In genomic region chr1:245797592-245798366, GRCh38 we compare ENCODE assay signal across 11 cellular contexts.
DNase-seq lines count a peak whose midpoint lies in the region; ATAC-seq and TF ChIP-seq lines count a peak whose summit lies in the region.
"Had no signal": no experiment of that assay in that cellular context is flagged by ENCODE, and none has a peak within 500 bp of the region (broad histone marks: within the 10 kb centered on the region; RNA-seq: fewer than 3 reads in every experiment).

No MANE protein-coding gene starts in this region.

- H3K9me3 ChIP-seq in cardiac muscle cell (ENCODE audit: low read depth) (no peaks in the 10 kb centered on the region), testis (no peaks in the 10 kb centered on the region), Peyer's patch (no peaks in the 10 kb centered on the region)

- peaks cover 4% of the 10 kb centered on the region for H3K27me3 Mint-ChIP-seq in endothelial cell (ENCODE audit: unreplicated experiment)
- H3K27me3 Mint-ChIP-seq: CD8-positive, alpha-beta memory T cell had no signal

- H3K27me3 ChIP-seq in cardiac muscle cell: no peaks in the 10 kb centered on the region
- no peaks in the 10 kb centered on the region for H3K27me3 ChIP-seq in testis
- no peaks in the 10 kb centered on the region for H3K27me3 ChIP-seq in Peyer's patch

- no peak overlapping the region for H3K4me3 ChIP-seq in cardiac muscle cell
- H3K4me3 ChIP-seq in testis: no peak overlapping the region
- no peak overlapping the region for H3K4me3 ChIP-seq in Peyer's patch
- H3K4me3 ChIP-seq: SK-N-MC had no signal

- no peak overlapping the region for H3K27ac Mint-ChIP-seq in endothelial cell (ENCODE audit: unreplicated experiment)

- intact Hi-C loops in cardiac septum (cut with DNase I) (no loop called here), testis (cut with DNase I; ENCODE audit: low total_unique reads) (no loop called here)

- TF ChIP-seq CTCF in cardiac muscle cell (IDR thresholded peaks at IDR 0.05; ENCODE audit: low read depth, low read length): peak; percentile 36
- TF ChIP-seq CTCF in endothelial cell (IDR thresholded peaks at IDR 0.05; ENCODE audit: unreplicated experiment): peak; percentile 66
- peak in 2 of 3 experiments; percentile 11 to 48 for TF ChIP-seq CTCF in testis (IDR thresholded peaks at IDR 0.05)
- peak in 1 of 6 experiments; percentile 25 for TF ChIP-seq CTCF in Peyer's patch (IDR thresholded peaks at IDR 0.05)

- no peak overlapping the region for H3K4me3 Mint-ChIP-seq in endothelial cell (ENCODE audit: unreplicated experiment)
- H3K4me3 Mint-ChIP-seq: CD8-positive, alpha-beta memory T cell had no signal

- peak overlapping the region; percentile 61 for H3K27ac ChIP-seq in cardiac muscle cell
- no peak overlapping the region for H3K27ac ChIP-seq in testis
- no peak overlapping the region for H3K27ac ChIP-seq in Peyer's patch
- H3K27ac ChIP-seq: SK-N-MC had no signal

- no peaks in the 10 kb centered on the region for H3K36me3 Mint-ChIP-seq in endothelial cell (ENCODE audit: low read depth, unreplicated experiment)

- DNase-seq in cardiac muscle cell (ENCODE audit: low read depth in 1 of 2, low spot score in 1 of 2) (peak; percentile 22 to 31), cardiac septum (ENCODE audit: low spot score) (no peak), NCI-H82 treated with DMSO at 0.1 percent for 48 hours (lab: John Stamatoyannopoulos, UW; ENCODE audit: unreplicated experiment) (peak; percentile 22), endothelial cell (ENCODE audit: low spot score) (peak; percentile 39), testis (peak; percentile 75), NCI-H2107 (lab: John Stamatoyannopoulos, UW) (no peak), Peyer's patch (no peak)
- DNase-seq: activated effector memory CD4-positive, alpha-beta T cell treated with anti-CD3 and anti-CD28 coated beads, Interleukin-2, amount 50 U/mL, for 16 hours; CD8-positive, alpha-beta memory T cell had no signal

- TF ChIP-seq POLR2A in testis (IDR thresholded peaks at IDR 0.05) (no peak), Peyer's patch (IDR thresholded peaks at IDR 0.05) (no peak)

- H3K4me1 ChIP-seq in cardiac muscle cell (ENCODE audit: low read depth): peaks cover 44% of the 10 kb centered on the region
- H3K4me1 ChIP-seq in testis: no peaks in the 10 kb centered on the region
- H3K4me1 ChIP-seq in Peyer's patch: no peaks in the 10 kb centered on the region

- ATAC-seq in esophagus mucosa: no peak

- no peaks in the 10 kb centered on the region for H3K9me3 Mint-ChIP-seq in endothelial cell (ENCODE audit: unreplicated experiment)

- no peaks in the 10 kb centered on the region for H3K4me1 Mint-ChIP-seq in endothelial cell (ENCODE audit: unreplicated experiment)
- H3K4me1 Mint-ChIP-seq: CD8-positive, alpha-beta memory T cell had no signal

- H3K36me3 ChIP-seq in cardiac muscle cell: no peaks in the 10 kb centered on the region
- no peaks in the 10 kb centered on the region for H3K36me3 ChIP-seq in testis (ENCODE audit: low read depth, missing control alignments)
- H3K36me3 ChIP-seq in Peyer's patch: no peaks in the 10 kb centered on the region

- 48 to 52% methylated on average over 14 of the region's 14 CpGs for WGBS in testis, 2 donors

Comparison
In these comparisons a context has a peak if more than half of its experiments do, and no peak if none do; other contexts are left out.
1. DNase-seq: peak in cardiac muscle cell (2 of 2), NCI-H82 treated with DMSO at 0.1 percent for 48 hours (single experiment), endothelial cell (single experiment) and testis (single experiment); none in cardiac septum (single experiment), NCI-H2107 (single experiment) and Peyer's patch (0 of 3).